11 cellular contexts compared by ENCODE assay signal in the genomic region with DNA sequence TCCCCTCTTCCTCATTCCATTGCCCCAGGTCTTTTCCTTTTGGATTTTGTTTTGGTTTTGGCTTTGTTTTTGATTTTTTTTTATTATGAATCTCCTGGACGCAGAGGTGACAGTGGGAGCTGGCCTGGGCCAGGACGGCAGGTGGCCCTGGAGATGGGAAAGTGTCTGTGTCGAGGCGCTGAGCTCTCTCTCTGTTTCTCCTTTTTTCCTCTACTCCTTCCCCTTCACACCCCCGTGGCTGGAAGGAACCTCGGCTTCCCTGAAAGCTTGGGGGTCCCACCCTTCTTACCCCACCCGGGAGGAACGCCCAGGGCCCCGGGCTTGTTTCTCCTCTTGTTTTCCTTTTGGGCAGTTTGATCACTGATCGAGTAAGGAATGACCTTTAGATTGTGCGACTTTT. TPM values are rescaled to one million over a fixed set of nuclear protein-coding genes. Genes with fewer than 3 reads are reported as not detected.
A peak's percentile ranks its signal among the peaks of the same experiment; 100 is the strongest.
DNase-seq lines count a peak whose midpoint lies in the region; ATAC-seq and TF ChIP-seq lines count a peak whose summit lies in the region.
"Had no signal": no experiment of that assay in that cellular context is flagged by ENCODE, and none has a peak within 500 bp of the region (broad histone marks: within the 10 kb centered on the region; RNA-seq: fewer than 3 reads in every experiment).

No MANE protein-coding gene starts in this region.

- H3K9me3 ChIP-seq in duodenal mucosa (ENCODE audit: control insufficient read depth in 1 of 2, low read length in 2 of 2) (no peaks in the 10 kb centered on the region), vagina (no peaks in the 10 kb centered on the region)
- H3K9me3 ChIP-seq: BE2C had no signal

- H3K36me3 ChIP-seq in duodenal mucosa (ENCODE audit: control insufficient read depth in 1 of 2, insufficient read depth in 2 of 2, low read length in 2 of 2) (peaks cover 35 to 51% of the 10 kb centered on the region in 2 donors), vagina (peaks cover 0 to 46% of the 10 kb centered on the region in 2 donors)

- TF ChIP-seq CTCF in nephron progenitor cell (IDR thresholded peaks at IDR 0.05) (no peak), vagina (IDR thresholded peaks at IDR 0.05) (no peak)

- no peak for ATAC-seq in stimulated activated naive CD8-positive, alpha-beta T cell treated with anti-CD3 and anti-CD28 coated beads, Interleukin-15, Interleukin-2, amounts not matched to agents 100 U/mL and 50 U/mL, for 24 hours
- no peak for ATAC-seq in HG03439 (IDR thresholded peaks at IDR 0.05; ENCODE audit: unreplicated experiment)

- DNase-seq in stimulated activated naive CD8-positive, alpha-beta T cell treated with anti-CD3 and anti-CD28 coated beads, Interleukin-15, Interleukin-2, amounts not matched to agents 100 U/mL and 50 U/mL, for 24 hours: no peak
- DNase-seq in nephron progenitor cell: no peak
- DNase-seq in vagina (ENCODE audit: extremely low spot score in 2 of 2): no peak
- no peak for DNase-seq in NAMALWA (ENCODE audit: low spot score)
- no peak for DNase-seq in activated T-helper 1 cell treated with anti-CD3 and anti-CD28 coated beads, Interleukin-12 subunit alpha, Interleukin-12 subunit beta, Interleukin-2, Interleukin-4 antibody, amounts not matched to agents 30 ng/mL and 10 ng/mL and 1 ng/mL, durations not matched to agents 14 hours and 24 hours and 36 hours (ENCODE audit: low spot score)
- DNase-seq: activated CD4-positive, CD25-positive, alpha-beta regulatory T cell; BE2C; stimulated activated CD4-positive, alpha-beta T cell treated with anti-CD3 and anti-CD28 coated beads, Interleukin-1b, Interleukin-23, amount 100 ng/mL, for 48 hours had no signal

- no peak overlapping the region for H3K4me3 ChIP-seq in duodenal mucosa (ENCODE audit: low read depth in 1 of 2, low read length in 2 of 2)
- no peak overlapping the region for H3K4me3 ChIP-seq in vagina

- H3K36me3 Mint-ChIP-seq in stimulated activated naive CD8-positive, alpha-beta T cell treated with anti-CD3 and anti-CD28 coated beads, Interleukin-15, Interleukin-2, amounts not matched to agents 100 ng/mL and 50 ng/mL, for 24 hours (ENCODE audit: low read depth): peaks cover 39% of the 10 kb centered on the region
- peaks cover 43% of the 10 kb centered on the region for H3K36me3 Mint-ChIP-seq in nephron progenitor cell (ENCODE audit: low read depth)
- peaks cover 37% of the 10 kb centered on the region for H3K36me3 Mint-ChIP-seq in activated T-helper 1 cell treated with anti-CD3 and anti-CD28 coated beads, Interleukin-12 subunit alpha, Interleukin-12 subunit beta, Interleukin-2, Interleukin-4 antibody, amounts not matched to agents 30 ng/mL and 10 ng/mL and 1 ng/mL, durations not matched to agents 14 hours and 24 hours and 36 hours (ENCODE audit: low read depth)

- no peak overlapping the region for H3K9ac ChIP-seq in duodenal mucosa (ENCODE audit: low read depth in 1 of 2, low read length in 2 of 2)

- H3K9me3 Mint-ChIP-seq in stimulated activated naive CD8-positive, alpha-beta T cell treated with anti-CD3 and anti-CD28 coated beads, Interleukin-15, Interleukin-2, amounts not matched to agents 100 ng/mL and 50 ng/mL, for 24 hours: no peaks in the 10 kb centered on the region
- H3K9me3 Mint-ChIP-seq in nephron progenitor cell: no peaks in the 10 kb centered on the region
- H3K9me3 Mint-ChIP-seq in activated T-helper 1 cell treated with anti-CD3 and anti-CD28 coated beads, Interleukin-12 subunit alpha, Interleukin-12 subunit beta, Interleukin-2, Interleukin-4 antibody, amounts not matched to agents 30 ng/mL and 10 ng/mL and 1 ng/mL, durations not matched to agents 14 hours and 24 hours and 36 hours: no peaks in the 10 kb centered on the region

- intact Hi-C loops in vagina (cut with DNase I): no loop called here
- intact Hi-C loops in activated T-helper 1 cell treated with anti-CD3 and anti-CD28 coated beads, Interleukin-12 subunit alpha, Interleukin-12 subunit beta, Interleukin-2, Interleukin-4 antibody, amounts not matched to agents 30 ng/mL and 10 ng/mL and 1 ng/mL, durations not matched to agents 14 hours and 24 hours and 36 hours (cut with micrococcal nuclease): no loop called here

- H3K27ac ChIP-seq in duodenal mucosa (ENCODE audit: low read depth, low read length) (peak overlapping the region; percentile 50), vagina (peak overlapping the region; percentile 33)

- H3K27ac Mint-ChIP-seq in stimulated activated naive CD8-positive, alpha-beta T cell treated with anti-CD3 and anti-CD28 coated beads, Interleukin-15, Interleukin-2, amounts not matched to agents 100 ng/mL and 50 ng/mL, for 24 hours: peak overlapping the region; percentile 21
- H3K27ac Mint-ChIP-seq in nephron progenitor cell: peak overlapping the region; percentile 81
- H3K27ac Mint-ChIP-seq in activated T-helper 1 cell treated with anti-CD3 and anti-CD28 coated beads, Interleukin-12 subunit alpha, Interleukin-12 subunit beta, Interleukin-2, Interleukin-4 antibody, amounts not matched to agents 30 ng/mL and 10 ng/mL and 1 ng/mL, durations not matched to agents 14 hours and 24 hours and 36 hours: no peak overlapping the region

- H3K27me3 Mint-ChIP-seq in stimulated activated naive CD8-positive, alpha-beta T cell treated with anti-CD3 and anti-CD28 coated beads, Interleukin-15, Interleukin-2, amounts not matched to agents 100 ng/mL and 50 ng/mL, for 24 hours: no peaks in the 10 kb centered on the region
- H3K27me3 Mint-ChIP-seq in nephron progenitor cell (ENCODE audit: low read depth, poor library complexity): peaks cover 4% of the 10 kb centered on the region
- no peaks in the 10 kb centered on the region for H3K27me3 Mint-ChIP-seq in activated T-helper 1 cell treated with anti-CD3 and anti-CD28 coated beads, Interleukin-12 subunit alpha, Interleukin-12 subunit beta, Interleukin-2, Interleukin-4 antibody, amounts not matched to agents 30 ng/mL and 10 ng/mL and 1 ng/mL, durations not matched to agents 14 hours and 24 hours and 36 hours (ENCODE audit: insufficient read depth)

- no peaks in the 10 kb centered on the region for H3K27me3 ChIP-seq in duodenal mucosa (ENCODE audit: control insufficient read depth in 1 of 2, insufficient read depth in 2 of 2, low read length in 2 of 2)
- H3K27me3 ChIP-seq in vagina: no peaks in the 10 kb centered on the region
- H3K27me3 ChIP-seq: BE2C had no signal

- H3K4me1 ChIP-seq in duodenal mucosa (ENCODE audit: control insufficient read depth in 1 of 2, insufficient read depth in 2 of 2, low read length in 2 of 2) (peaks cover 63 to 69% of the 10 kb centered on the region in 2 donors), vagina (peaks cover 54% of the 10 kb centered on the region)

- H3K4me1 Mint-ChIP-seq in stimulated activated naive CD8-positive, alpha-beta T cell treated with anti-CD3 and anti-CD28 coated beads, Interleukin-15, Interleukin-2, amounts not matched to agents 100 ng/mL and 50 ng/mL, for 24 hours (ENCODE audit: low read depth): peaks cover 61% of the 10 kb centered on the region
- H3K4me1 Mint-ChIP-seq in nephron progenitor cell: peaks cover 26% of the 10 kb centered on the region
- peaks cover 52% of the 10 kb centered on the region for H3K4me1 Mint-ChIP-seq in activated T-helper 1 cell treated with anti-CD3 and anti-CD28 coated beads, Interleukin-12 subunit alpha, Interleukin-12 subunit beta, Interleukin-2, Interleukin-4 antibody, amounts not matched to agents 30 ng/mL and 10 ng/mL and 1 ng/mL, durations not matched to agents 14 hours and 24 hours and 36 hours (ENCODE audit: low read depth)

- H3K4me3 Mint-ChIP-seq in stimulated activated naive CD8-positive, alpha-beta T cell treated with anti-CD3 and anti-CD28 coated beads, Interleukin-15, Interleukin-2, amounts not matched to agents 100 ng/mL and 50 ng/mL, for 24 hours: no peak overlapping the region
- no peak overlapping the region for H3K4me3 Mint-ChIP-seq in nephron progenitor cell
- no peak overlapping the region for H3K4me3 Mint-ChIP-seq in activated T-helper 1 cell treated with anti-CD3 and anti-CD28 coated beads, Interleukin-12 subunit alpha, Interleukin-12 subunit beta, Interleukin-2, Interleukin-4 antibody, amounts not matched to agents 30 ng/mL and 10 ng/mL and 1 ng/mL, durations not matched to agents 14 hours and 24 hours and 36 hours

- no peak for TF ChIP-seq POLR2A in vagina (IDR thresholded peaks at IDR 0.05)

RNA-seq across cellular contexts. Expression of a gene that starts 13.2 kb away (rescaled TPM):
- total RNA-seq in vagina: 126 TPM
- total RNA-seq in activated T-helper 1 cell treated with anti-CD3 and anti-CD28 coated beads, Interleukin-12 subunit alpha, Interleukin-12 subunit beta, Interleukin-2, Interleukin-4 antibody, amounts not matched to agents 30 ng/mL and 10 ng/mL and 1 ng/mL, durations not matched to agents 14 hours and 24 hours and 36 hours: 108 and 111 TPM in 2 replicates

RNA-seq across cellular contexts. Expression of a gene that starts 56.7 kb away (rescaled TPM):
- 7.4 TPM for total RNA-seq in vagina
- total RNA-seq in activated T-helper 1 cell treated with anti-CD3 and anti-CD28 coated beads, Interleukin-12 subunit alpha, Interleukin-12 subunit beta, Interleukin-2, Interleukin-4 antibody, amounts not matched to agents 30 ng/mL and 10 ng/mL and 1 ng/mL, durations not matched to agents 14 hours and 24 hours and 36 hours: 6.6 and 6.8 TPM in 2 replicates

RNA-seq across cellular contexts. Expression of a gene that starts 57.0 kb away (rescaled TPM):
- 6.4 TPM for total RNA-seq in vagina
- 39.5 and 44.0 TPM in 2 replicates for total RNA-seq in activated T-helper 1 cell treated with anti-CD3 and anti-CD28 coated beads, Interleukin-12 subunit alpha, Interleukin-12 subunit beta, Interleukin-2, Interleukin-4 antibody, amounts not matched to agents 30 ng/mL and 10 ng/mL and 1 ng/mL, durations not matched to agents 14 hours and 24 hours and 36 hours
